19 cellular contexts compared by ENCODE assay signal in the genomic region with DNA sequence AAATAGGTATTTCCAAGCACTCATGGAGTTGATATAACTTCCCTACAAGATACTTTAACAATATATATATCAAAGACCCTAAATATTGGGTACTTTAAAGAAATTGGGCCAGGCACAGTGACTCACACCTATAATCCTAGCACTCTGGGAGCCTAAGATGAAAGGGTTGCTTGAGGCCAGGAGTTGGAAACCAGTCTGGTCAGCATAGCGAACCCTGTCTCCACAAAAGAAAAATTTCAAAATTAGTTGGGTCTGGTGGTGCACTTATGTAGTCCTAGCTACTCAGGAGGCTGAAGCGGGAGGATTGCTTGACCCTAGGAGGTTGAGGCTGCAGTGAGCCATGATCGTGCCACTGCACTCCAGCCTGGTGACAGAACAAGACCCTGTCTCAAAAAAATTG.
"Had no signal": no experiment of that assay in that cellular context is flagged by ENCODE, and none has a peak within 500 bp of the region (broad histone marks: within the 10 kb centered on the region; RNA-seq: fewer than 3 reads in every experiment).

No MANE protein-coding gene starts in this region.

- H3K4me3 ChIP-seq: colonic mucosa, esophagus muscularis mucosa, gastrocnemius medialis, heart left ventricle, hepatocyte, left lung, lower lobe of right lung, mucosa of descending colon had no signal

- H3K79me2 ChIP-seq: hepatocyte had no signal

- ATAC-seq: effector memory CD8-positive, alpha-beta T cell; gastrocnemius medialis; heart left ventricle; left cardiac atrium; left lung; left ventricle myocardium superior; lower lobe of right lung; mucosa of descending colon had no signal

- DNase-seq: colonic mucosa; cortex of kidney; effector CD8-positive, alpha-beta T cell; effector memory CD8-positive, alpha-beta T cell; endodermal cell; foreskin melanocyte; gastrocnemius medialis; heart left ventricle; hypothalamus; immature natural killer cell; left cardiac atrium; left lung; left ventricle myocardium superior; lower lobe of right lung; mesenchymal stem cell; mucosa of descending colon; naive B cell had no signal

- H3K4me1 ChIP-seq: colonic mucosa, esophagus muscularis mucosa, gastrocnemius medialis, heart left ventricle, left lung, lower lobe of right lung had no signal

- H3K27ac ChIP-seq: colonic mucosa, esophagus muscularis mucosa, gastrocnemius medialis, heart left ventricle, hepatocyte, left lung, lower lobe of right lung had no signal

- H3K4me2 ChIP-seq: hepatocyte had no signal

- H3K27me3 ChIP-seq: colonic mucosa, esophagus muscularis mucosa, gastrocnemius medialis, heart left ventricle, hepatocyte, left lung had no signal

- H3K9me3 ChIP-seq: colonic mucosa, esophagus muscularis mucosa, gastrocnemius medialis, heart left ventricle, mucosa of descending colon had no signal

- H3K36me3 ChIP-seq: colonic mucosa, esophagus muscularis mucosa, gastrocnemius medialis, heart left ventricle, left lung, lower lobe of right lung had no signal

- H2AFZ ChIP-seq: hepatocyte had no signal
